1 cellular context compared by ENCODE assay signal in genomic region chr19:45099465-45100201, GRCh38.
TF ChIP-seq lines count a peak whose summit lies in the region.

No MANE protein-coding gene starts in this region.

TF ChIP-seq in SK-N-SH, 30 proteins besides CTCF, POLR2A, EP300 and RAD21 (continued from another document):
- no peak for TF ChIP-seq PBX3 (IDR thresholded peaks at IDR 0.05)
- TF ChIP-seq EZH2phosphoT487 (IDR thresholded peaks at IDR 0.05; ENCODE audit: borderline replicate concordance, low read depth): no peak
- TF ChIP-seq YY1 (IDR thresholded peaks at IDR 0.05; ENCODE audit: low read depth): no peak
- TF ChIP-seq SMC3 (IDR thresholded peaks at IDR 0.05; ENCODE audit: low read depth, low read length): no peak
- TF ChIP-seq RXRA (IDR thresholded peaks at IDR 0.05; ENCODE audit: borderline replicate concordance, low read depth): no peak
- TF ChIP-seq TAF1 (IDR thresholded peaks at IDR 0.05; ENCODE audit: borderline replicate concordance, low read depth, low read length): no peak
- no peak for TF ChIP-seq ZBTB33 (IDR thresholded peaks at IDR 0.05; ENCODE audit: borderline replicate concordance, low read depth)
- no peak for TF ChIP-seq SIN3A (IDR thresholded peaks at IDR 0.05; ENCODE audit: borderline replicate concordance, low read depth, low read length)
